ENCODE assay signal across 8 cellular contexts in the genomic region with DNA sequence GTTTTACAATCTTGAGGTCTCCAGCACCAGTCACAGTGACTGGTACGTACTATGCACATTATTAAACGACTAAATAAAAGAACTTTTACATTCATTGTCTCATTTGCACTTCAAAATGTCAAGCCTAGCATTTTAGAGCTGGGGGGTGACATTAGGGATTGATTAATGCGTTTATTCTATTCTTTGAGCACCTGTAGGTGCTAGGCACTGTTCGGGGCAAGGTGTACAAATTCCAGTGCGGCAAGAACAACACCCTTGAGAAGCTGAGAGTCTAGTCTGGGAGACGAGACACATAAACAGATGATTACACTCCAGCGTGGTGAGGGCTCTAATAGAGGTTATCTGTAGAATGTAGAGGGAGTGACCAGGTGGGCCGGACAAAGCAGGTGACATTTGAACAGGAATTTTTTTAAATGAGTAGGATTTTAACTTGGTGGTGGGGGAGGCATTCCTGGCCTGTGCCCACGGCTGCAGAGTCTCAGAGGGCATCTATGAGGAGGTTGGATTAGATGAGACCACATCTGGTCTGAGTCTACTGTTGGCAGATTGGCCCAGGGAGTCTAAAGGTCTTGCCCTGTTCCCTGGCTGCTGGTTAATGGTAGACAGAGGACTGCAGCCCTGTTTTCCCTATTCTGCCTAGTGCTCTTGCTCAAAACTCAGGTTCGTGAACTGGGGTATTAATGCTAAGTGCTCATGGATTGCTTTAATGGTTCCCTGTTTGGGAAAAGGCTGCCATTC. TPM values are rescaled to one million over a fixed set of nuclear protein-coding genes. Genes with fewer than 3 reads are reported as not detected.
DNase-seq lines count a peak whose midpoint lies in the region; ATAC-seq and TF ChIP-seq lines count a peak whose summit lies in the region.

No MANE protein-coding gene starts in this region.

- ATAC-seq in body of pancreas (no peak), mucosa of descending colon (peak; percentile 17), HG02973 (IDR thresholded peaks at IDR 0.05; ENCODE audit: unreplicated experiment) (no peak), GM21723 (IDR thresholded peaks at IDR 0.05; ENCODE audit: unreplicated experiment) (no peak)

- H3K9ac ChIP-seq in HUES6 (ENCODE audit: low read length): no peak overlapping the region

- intact Hi-C loops in body of pancreas (cut with DNase I): no loop called here
- intact Hi-C loops in mucosa of descending colon (cut with DNase I, micrococcal nuclease): no loop called here

- H3K27ac ChIP-seq in HUES6 (ENCODE audit: low read depth, low read length) (no peak overlapping the region), body of pancreas (peak overlapping the region; percentile 97)

- H3K36me3 ChIP-seq in HUES6 (ENCODE audit: control insufficient read depth, insufficient read depth, low read length): no peaks in the 10 kb centered on the region
- H3K36me3 ChIP-seq in body of pancreas (replicated peaks in 1 of 2; ENCODE audit: insufficient read depth in 1 of 2, low read depth in 2 of 2): no peaks in the 10 kb centered on the region
- H3K36me3 ChIP-seq in mucosa of descending colon (ENCODE audit: low read depth): no peaks in the 10 kb centered on the region

- H3K4me1 ChIP-seq in HUES6 (ENCODE audit: control insufficient read depth, insufficient read depth, low read length) (no peaks in the 10 kb centered on the region), body of pancreas (peaks cover 49% of the 10 kb centered on the region), mucosa of descending colon (ENCODE audit: low read depth) (peaks cover 11% of the 10 kb centered on the region)

- DNase-seq in ACHN (peak; percentile 19), body of pancreas (peak in 2 of 4 donors; percentile 13 to 18), mucosa of descending colon (peak in 1 of 3 donors; percentile 15), HEK293T (ENCODE audit: extremely low spot score) (no peak), SHP77 (lab: John Stamatoyannopoulos, UW) (no peak)

- POLR2A ChIA-PET in HEK293T (lab: Yijun Ruan, JAX): no interaction called here

- in situ Hi-C loops in ACHN (cut with HindIII; ENCODE audit: low pct_ligation_motif_present, low pct_unique_long_range_greater_than_20kb, low sequenced_read_pairs): no loop called here

- H3K27me3 ChIP-seq in HUES6 (ENCODE audit: control insufficient read depth, insufficient read depth, low read length) (no peaks in the 10 kb centered on the region), body of pancreas (no peaks in the 10 kb centered on the region)

- CTCF ChIA-PET in HEK293T (lab: Yijun Ruan, JAX): no interaction called here

- H3K9me3 ChIP-seq in HUES6 (ENCODE audit: control insufficient read depth, insufficient read depth, low read depth, low read length): peaks cover 13% of the 10 kb centered on the region
- H3K9me3 ChIP-seq in body of pancreas: no peaks in the 10 kb centered on the region
- no peaks in the 10 kb centered on the region for H3K9me3 ChIP-seq in mucosa of descending colon

- no peak for TF ChIP-seq CTCF in body of pancreas (IDR thresholded peaks at IDR 0.05)
- no peak for TF ChIP-seq CTCF in mucosa of descending colon (IDR thresholded peaks at IDR 0.05)

- no peak for TF ChIP-seq POLR2A in body of pancreas (IDR thresholded peaks at IDR 0.05)

- H3K4me3 ChIP-seq in HUES6 (ENCODE audit: low read depth, low read length): peak overlapping the region; percentile 50; the same call in 1 of the 2 replicates
- peak overlapping the region; percentile 90 to 92 for H3K4me3 ChIP-seq in body of pancreas
- H3K4me3 ChIP-seq in mucosa of descending colon: no peak overlapping the region

- 4 to 6% methylated on average over 10 of the region's 10 CpGs for WGBS in body of pancreas, 2 donors

TF ChIP-seq in HEK293T, 16 proteins besides CTCF, POLR2A, EP300 and RAD21:
- TF ChIP-seq SP1 (IDR thresholded peaks at IDR 0.05) (no peak), L3MBTL2 (conservative IDR thresholded peaks at IDR 0.05) (no peak), HDGF (IDR thresholded peaks at IDR 0.05; ENCODE audit: borderline replicate concordance) (no peak), NFRKB (IDR thresholded peaks at IDR 0.05) (no peak), FOXK2 (IDR thresholded peaks at IDR 0.05) (no peak)

RNA-seq across cellular contexts. Expression of gene CAT, which starts 1.0 kb away (rescaled TPM):
- total RNA-seq in body of pancreas (100 to 1,000 TPM in 1 of 2 donors, 10 to 100 TPM in 1; 98.8 to 148 TPM), mucosa of descending colon (100 to 1,000 TPM in 1 of 3 donors, 10 to 100 TPM in 2; 75.7 to 111 (median 89.5) TPM)
